ENCODE assay signal across 9 cellular contexts in genomic region chr13:40564342-40564997, GRCh38.
DNase-seq lines count a peak whose midpoint lies in the region; ATAC-seq, FAIRE-seq and TF ChIP-seq lines count a peak whose summit lies in the region.
"Had no signal": no experiment of that assay in that cellular context is flagged by ENCODE, and none has a peak within 500 bp of the region (broad histone marks: within the 10 kb centered on the region; RNA-seq: fewer than 3 reads in every experiment).

No MANE protein-coding gene starts in this region.

- H4K91ac ChIP-seq in H1 (replicated peaks; ENCODE audit: insufficient read length, low read length), result no peak overlapping the region

- H3K79me1 ChIP-seq in H1 (ENCODE audit: low read depth, low read length), result peaks cover 10% of the 10 kb centered on the region; the same call in 1 of the 2 replicates

- no peak overlapping the region for H3K9ac ChIP-seq in H1 (replicated peaks in 1 of 4; ENCODE audit: extremely low read depth in 1 of 4, low read depth in 3 of 4, low read length in 3 of 4)
- H3K9ac ChIP-seq in GM23248, result no peak overlapping the region

- H3F3A ChIP-seq in GM23248 (ENCODE audit: insufficient read depth), result no peaks in the 10 kb centered on the region

- TF ChIP-seq EP300 in H1 (IDR thresholded peaks at IDR 0.05; ENCODE audit: borderline replicate concordance in 1 of 2, low read depth in 2 of 2, low read length in 2 of 2), result no peak

- H3K4ac ChIP-seq in H1 (replicated peaks; ENCODE audit: insufficient read length, low read depth, low read length), result no peak overlapping the region

- no peak overlapping the region for H3K14ac ChIP-seq in H1 (ENCODE audit: insufficient read length)

- H3K79me2 ChIP-seq in H1 (ENCODE audit: control insufficient read depth in 1 of 2, insufficient read depth in 2 of 2, low read length in 2 of 2), result peaks cover 5 to 100% of the 10 kb centered on the region in 2 experiments
- no peaks in the 10 kb centered on the region for H3K79me2 ChIP-seq in GM23248 (ENCODE audit: insufficient read depth)

- TF ChIP-seq RAD21 in H1 (IDR thresholded peaks at IDR 0.05 in 1 of 2, conservative IDR thresholded peaks at IDR 0.05 in 1 of 2; ENCODE audit: low read depth in 2 of 2, low read length in 2 of 2), result peak in 1 of 2 experiments; percentile 12; a peak in 1 of 4 replicates

- H3K4me3 ChIP-seq in H1 (ENCODE audit: extremely low read depth in 1 of 4, insufficient read depth in 2 of 4, low read depth in 3 of 4, low read length in 4 of 4) (no peak overlapping the region), pancreas (no peak overlapping the region), GM23248 (no peak overlapping the region)
- H3K4me3 ChIP-seq: upper lobe of left lung had no signal

- no peaks in the 10 kb centered on the region for H3K27me3 ChIP-seq in H1 (replicated peaks in 1 of 4; ENCODE audit: control insufficient read depth in 3 of 4, extremely low read depth in 1 of 4, insufficient read depth in 3 of 4, low read length in 3 of 4)
- no peaks in the 10 kb centered on the region for H3K27me3 ChIP-seq in pancreas
- H3K27me3 ChIP-seq in GM23248 (replicated peaks; ENCODE audit: insufficient read depth), result no peaks in the 10 kb centered on the region
- H3K27me3 ChIP-seq: upper lobe of left lung had no signal

- H2AFZ ChIP-seq in H1 (ENCODE audit: low read length) (no peak overlapping the region), GM23248 (no peak overlapping the region)

- 0 out of 2 replicates have a peak overlapping the region, but pooled peaks have one; percentile 52 for H3K18ac ChIP-seq in H1 (ENCODE audit: extremely low read depth, low read length)

- no peak for TF ChIP-seq POLR2A in GM12892 (IDR thresholded peaks at IDR 0.05; ENCODE audit: low read depth, low read length)
- TF ChIP-seq POLR2A in H1 (IDR thresholded peaks at IDR 0.05; ENCODE audit: control extremely low read depth in 1 of 2, low read depth in 2 of 2, low read length in 2 of 2), result no peak

- H2BK5ac ChIP-seq in H1 (ENCODE audit: low read depth, low read length), result no peak overlapping the region

- H3K36me3 ChIP-seq in H1 (ENCODE audit: control insufficient read depth in 2 of 4, insufficient read depth in 4 of 4, low read length in 3 of 4) (peaks cover 5 to 16% (median 7%) of the 10 kb centered on the region in 4 experiments; a peak in 6 of 8 replicates), pancreas (peaks cover 0 to 5% (median 0%) of the 10 kb centered on the region in 3 donors), GM23248 (ENCODE audit: low read depth) (no peaks in the 10 kb centered on the region)

- CTCF ChIA-PET in H1 (lab: Charles Lee; ENCODE audit: partially characterized antibody), result interaction anchor here (0.6 to 4.9 kb wide), 9 partner anchors 8 to 211 kb away, joined by 3 to 24 read pairs (median 3); no protein-coding TSS in a partner anchor

- no peak overlapping the region for H3K27ac ChIP-seq in H1 (ENCODE audit: low read depth, low read length)
- H3K27ac ChIP-seq in pancreas, result peak overlapping the region in 2 of 4 donors; percentile 4 to 34
- no peak overlapping the region for H3K27ac ChIP-seq in GM23248

- H2BK12ac ChIP-seq in H1 (ENCODE audit: low read depth, low read length), result no peak overlapping the region

- H4K20me1 ChIP-seq in H1 (replicated peaks in 1 of 2; ENCODE audit: control insufficient read depth in 1 of 2, insufficient read depth in 2 of 2, low read length in 2 of 2), result peaks cover 26 to 46% of the 10 kb centered on the region in 2 experiments
- H4K20me1 ChIP-seq in GM23248 (ENCODE audit: insufficient read depth), result no peaks in the 10 kb centered on the region

- no peak overlapping the region for H4K5ac ChIP-seq in H1 (ENCODE audit: insufficient read length, low read depth, low read length)

- no peak overlapping the region for H2BK120ac ChIP-seq in H1 (replicated peaks; ENCODE audit: low read depth, low read length)

- no peak overlapping the region; the same call in 1 of the 2 replicates for H4K8ac ChIP-seq in H1 (ENCODE audit: extremely low read depth, insufficient read depth, low read length)

- no peak overlapping the region for H3K4me2 ChIP-seq in H1 (ENCODE audit: insufficient read depth in 1 of 2, low read depth in 2 of 2, low read length in 2 of 2)
- H3K4me2 ChIP-seq in GM23248 (ENCODE audit: unreplicated experiment), result no peak overlapping the region

- intact Hi-C loops in pancreas (cut with DNase I), result loop anchor here in 1 of 3 donors (10.0 kb wide), 1 partner anchor 90 kb away; no protein-coding TSS in a partner anchor

- no peak for FAIRE-seq in GM12892 (lab: Jason Lieb, UNC)
- no peak for FAIRE-seq in H1 (lab: Jason Lieb, UNC)
- FAIRE-seq in pancreas (lab: Jason Lieb, UNC), result no peak

- peak; percentile 14 for DNase-seq in GM12892 (ENCODE audit: insufficient read length)
- no peak for DNase-seq in H1 (ENCODE audit: low read depth in 1 of 2, low spot score in 2 of 2)
- no peak for DNase-seq in pancreas
- no peak for DNase-seq in omental fat pad (ENCODE audit: low spot score)
- no peak for DNase-seq in GM23248
- DNase-seq: upper lobe of left lung had no signal

- in situ Hi-C loops in GM23248 (cut with MboI), result no loop called here

- no peak overlapping the region for H2BK15ac ChIP-seq in H1 (ENCODE audit: low read length)

- H3K4me1 ChIP-seq in H1 (replicated peaks in 1 of 4; ENCODE audit: control insufficient read depth in 3 of 4, insufficient read depth in 4 of 4, low read length in 3 of 4) (peaks cover 9 to 28% (median 15%) of the 10 kb centered on the region in 4 experiments), pancreas (peaks cover 4 to 41% (median 35%) of the 10 kb centered on the region in 3 donors), GM23248 (ENCODE audit: insufficient read depth) (no peaks in the 10 kb centered on the region)

- WGBS in H1 (ENCODE audit: extremely low coverage in 1 of 2, insufficient coverage in 1 of 2, insufficient read length in 1 of 2, insufficient replicate concordance in 2 of 2, low coverage in 1 of 2, low lambda C conversion rate in 2 of 2, missing lambda C conversion rate in 1 of 2), 2 experiments, result 79% methylated on average over 15 of the region's 15 CpGs; no CpG with 5 or more reads in 1 of the 2 experiments
- 17 to 24% methylated on average over 15 of the region's 15 CpGs for WGBS in pancreas, 2 donors
- 64 to 66% methylated on average over 15 of the region's 15 CpGs for WGBS in GM23248 (ENCODE audit: low coverage in 1 of 2, low lambda C conversion rate in 2 of 2, missing lambda C conversion rate in 2 of 2), 2 experiments

- peak overlapping the region; percentile 46; the same call in 1 of the 2 replicates for H2AK5ac ChIP-seq in H1 (ENCODE audit: low read depth, low read length)

- H2BK20ac ChIP-seq in H1 (ENCODE audit: low read length), result 0 out of 2 replicates have a peak overlapping the region, but pooled peaks have one; percentile 35

- POLR2A ChIA-PET in H1 (lab: Charles Lee; ENCODE audit: partially characterized antibody), result interaction anchor here (0.7 to 1.1 kb wide), 2 partner anchors 13 to 17 kb away, joined by 3 read pairs; no protein-coding TSS in a partner anchor

- H3K9me3 ChIP-seq in H1 (ENCODE audit: insufficient read depth in 2 of 2, low read depth in 1 of 2, low read length in 1 of 2), result no peaks in the 10 kb centered on the region
- no peaks in the 10 kb centered on the region for H3K9me3 ChIP-seq in pancreas
- H3K9me3 ChIP-seq in GM23248 (ENCODE audit: low read depth), result no peaks in the 10 kb centered on the region
- H3K9me3 ChIP-seq: upper lobe of left lung had no signal

- H3K23me2 ChIP-seq in H1 (ENCODE audit: low read depth, low read length), result no peaks in the 10 kb centered on the region

- no peaks in the 10 kb centered on the region for H3K9me2 ChIP-seq in GM23248 (ENCODE audit: insufficient read depth)

- H3K56ac ChIP-seq in H1 (replicated peaks; ENCODE audit: insufficient read length, low read depth, low read length), result no peak overlapping the region

- H3K23ac ChIP-seq in H1 (ENCODE audit: insufficient read length), result no peak overlapping the region

- TF ChIP-seq CTCF in H1 (IDR thresholded peaks at IDR 0.05; ENCODE audit: control extremely low read depth in 1 of 3, insufficient read depth in 1 of 3, low read depth in 1 of 3, low read length in 3 of 3), result peak in 1 of 3 experiments; percentile 5; a peak in 1 of 4 replicates
- TF ChIP-seq CTCF in pancreas (IDR thresholded peaks at IDR 0.05), result no peak
- no peak for TF ChIP-seq CTCF in omental fat pad (IDR thresholded peaks at IDR 0.05)

- peak; percentile 59 for ATAC-seq in HG03135 (IDR thresholded peaks at IDR 0.05; ENCODE audit: unreplicated experiment)
- peak; percentile 33 to 67 (median 56) for ATAC-seq in pancreas
- no peak for ATAC-seq in HG03571 (IDR thresholded peaks at IDR 0.05; ENCODE audit: unreplicated experiment)
- no peak for ATAC-seq in omental fat pad (ENCODE audit: low FRiP score)
- ATAC-seq in HG03097 (IDR thresholded peaks at IDR 0.05; ENCODE audit: low FRiP score, unreplicated experiment), result no peak

TF ChIP-seq in H1, 55 proteins besides CTCF, POLR2A, EP300 and RAD21:
- no peak for TF ChIP-seq RNF2 (IDR thresholded peaks at IDR 0.05; ENCODE audit: borderline replicate concordance, low read depth, low read length, missing control alignments, poor library complexity, severe bottlenecking)

Comparison
In these comparisons a context has a peak if more than half of its experiments do, and no peak if none do; other contexts are left out.
1. ATAC-seq: peak in HG03135 (single experiment) and pancreas (4 of 4); none in HG03571 (single experiment), omental fat pad (single experiment) and HG03097 (single experiment).